31 cellular contexts compared by ENCODE assay signal in genomic region chr1:21834666-21835065, GRCh38. TPM values are rescaled to one million over a fixed set of nuclear protein-coding genes. Genes with fewer than 3 reads are reported as not detected.
"Had no signal": no experiment of that assay in that cellular context is flagged by ENCODE, and none has a peak within 500 bp of the region (broad histone marks: within the 10 kb centered on the region; RNA-seq: fewer than 3 reads in every experiment).

No MANE protein-coding gene starts in this region.

- H3K27me3 ChIP-seq: dorsolateral prefrontal cortex, esophagus squamous epithelium, gastrocnemius medialis, heart right ventricle, left lung had no signal

- H3K4me1 ChIP-seq: esophagus squamous epithelium, gastrocnemius medialis, heart right ventricle, left lung, lower lobe of right lung had no signal

- H3K27ac ChIP-seq: coronary artery, dorsolateral prefrontal cortex, epithelial cell of prostate, esophagus squamous epithelium, gastrocnemius medialis, heart right ventricle, left lung, lower lobe of right lung had no signal

- ATAC-seq: esophagus mucosa, gastrocnemius medialis, heart right ventricle, left cardiac atrium, left lung, left ventricle myocardium superior, lower lobe of right lung had no signal

- FAIRE-seq: colon, islet of Langerhans, keratinocyte had no signal

- H3K9me3 ChIP-seq: gastrocnemius medialis, lower lobe of right lung had no signal

- H3K4me3 ChIP-seq: coronary artery, dorsolateral prefrontal cortex, esophagus squamous epithelium, gastrocnemius medialis, heart right ventricle, left lung, lower lobe of right lung had no signal

- DNase-seq: dermis blood vessel endothelial cell; dorsolateral prefrontal cortex; effector CD4-positive, alpha-beta T cell; effector memory CD4-positive, alpha-beta T cell; erythroblast; esophagus squamous epithelium; foreskin fibroblast; foreskin melanocyte; gastrocnemius medialis; glutamatergic neuron; head of caudate nucleus; heart right ventricle; hippocampal formation; left cardiac atrium; left ventricle myocardium superior; lower lobe of right lung; mesendoderm; midbrain had no signal

RNA-seq across cellular contexts. Expression of gene LDLRAD2, which starts 22.6 kb away (rescaled TPM):
- total RNA-seq: cerebellum, esophagus squamous epithelium, gastrocnemius medialis, glomerular endothelial cell, kidney epithelial cell, lung microvascular endothelial cell, mononuclear cell, myocyte had no signal
